Comparison of ENCODE assay signal across 12 cellular contexts in genomic region chr12:121641343-121641630, GRCh38.
"Had no signal": no experiment of that assay in that cellular context is flagged by ENCODE, and none has a peak within 500 bp of the region (broad histone marks: within the 10 kb centered on the region; RNA-seq: fewer than 3 reads in every experiment).

No MANE protein-coding gene starts in this region.

- ATAC-seq: activated T-cell treated with anti-CD3 and anti-CD28 coated beads, Interleukin-2, amount 50 U/mL, for 72 hours; heart left ventricle; left lung; pancreas had no signal

- DNase-seq: activated T-cell treated with anti-CD3 and anti-CD28 coated beads, Interleukin-2, amount 50 U/mL, for 72 hours; anterior cingulate cortex; foreskin melanocyte; heart left ventricle; islet precursor cell; left lung; pancreas; stimulated activated CD4-positive, alpha-beta T cell treated with anti-CD3 and anti-CD28 coated beads, Interleukin-12 subunit alpha, Interleukin-12 subunit beta, amount 100 ng/mL, for 4 hours; stimulated activated naive CD4-positive, alpha-beta T cell treated with Interleukin-2 at 50 U/mL for 16 hours; SW 1271; T1000; trophoblast cell had no signal

- H3K4me3 Mint-ChIP-seq: activated T-cell treated with anti-CD3 and anti-CD28 coated beads, Interleukin-2, amount 50 U/mL, for 72 hours had no signal

- H3K9me3 Mint-ChIP-seq: activated T-cell treated with anti-CD3 and anti-CD28 coated beads, Interleukin-2, amount 50 U/mL, for 72 hours had no signal

- FAIRE-seq: pancreas had no signal
